ENCODE assay signal across 8 cellular contexts in the genomic region with DNA sequence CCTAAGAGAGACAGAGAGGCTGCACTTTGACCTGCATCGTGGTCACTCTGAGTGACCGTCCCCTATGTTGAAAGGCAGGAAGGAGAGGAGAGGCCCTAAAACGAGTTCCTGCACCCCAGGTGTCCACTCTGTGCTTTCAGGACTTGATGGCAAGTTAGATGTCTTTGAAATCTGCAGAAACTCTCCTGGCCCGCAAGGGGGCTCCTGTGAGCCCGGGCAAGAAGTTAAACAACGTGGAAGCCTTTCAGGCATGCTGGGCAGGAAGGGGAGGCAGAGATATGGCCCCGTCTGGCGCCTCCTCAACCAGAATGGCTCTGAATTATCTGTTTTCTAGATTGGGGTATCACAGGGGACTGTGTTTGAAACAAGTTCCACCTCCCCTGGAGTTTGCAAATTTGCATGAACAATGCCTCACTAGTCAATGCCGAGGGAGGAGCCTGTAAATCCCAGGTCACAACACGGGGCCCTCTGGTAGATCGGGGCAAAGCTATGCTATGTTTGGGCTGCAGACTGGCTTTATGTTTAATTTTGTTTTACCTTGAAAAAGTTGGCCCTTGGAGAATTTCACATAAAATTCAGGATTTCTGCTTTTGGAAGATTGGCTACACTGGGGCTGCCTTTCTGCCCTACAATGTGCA. TPM values are rescaled to one million over a fixed set of nuclear protein-coding genes. Genes with fewer than 3 reads are reported as not detected.
DNase-seq lines count a peak whose midpoint lies in the region; ATAC-seq and TF ChIP-seq lines count a peak whose summit lies in the region.

No MANE protein-coding gene starts in this region.

- H3K4me3 Mint-ChIP-seq in glutamatergic neuron (ENCODE audit: unreplicated experiment): no peak overlapping the region

- H3K4me1 Mint-ChIP-seq in glutamatergic neuron (ENCODE audit: low read depth, unreplicated experiment): peaks cover 3% of the 10 kb centered on the region

- POLR2A ChIA-PET in HEK293T (lab: Yijun Ruan, JAX): no interaction called here

- peak; percentile 31 for DNase-seq in COR-L47 (lab: John Stamatoyannopoulos, UW)
- peak; percentile 75 for DNase-seq in HEK293T (ENCODE audit: extremely low spot score)
- DNase-seq in SKM-1 treated with dmso at 0.1 percent for 144 hours (lab: John Stamatoyannopoulos, UW; ENCODE audit: unreplicated experiment): peak; percentile 4
- DNase-seq in glutamatergic neuron: peak; percentile 50
- no peak for DNase-seq in G401 (ENCODE audit: low spot score)
- no peak for DNase-seq in omental fat pad (ENCODE audit: low spot score)
- no peak for DNase-seq in activated CD8-positive, alpha-beta memory T cell treated with anti-CD3 and anti-CD28 coated beads, Interleukin-2, amount 50 U/mL, for 4 hours

- CTCF ChIA-PET in HEK293T (lab: Yijun Ruan, JAX): no interaction called here

- no peaks in the 10 kb centered on the region for H3K36me3 Mint-ChIP-seq in glutamatergic neuron (ENCODE audit: unreplicated experiment)

- peak; percentile 53 for TF ChIP-seq CTCF in glutamatergic neuron (IDR thresholded peaks at IDR 0.05; ENCODE audit: partially characterized antibody, unreplicated experiment)
- TF ChIP-seq CTCF in omental fat pad (IDR thresholded peaks at IDR 0.05): no peak

- ATAC-seq in GM21360 (IDR thresholded peaks at IDR 0.05; ENCODE audit: unreplicated experiment) (no peak), omental fat pad (ENCODE audit: low FRiP score) (no peak)

- no peak overlapping the region for H3K27ac Mint-ChIP-seq in glutamatergic neuron (ENCODE audit: unreplicated experiment)

- no peaks in the 10 kb centered on the region for H3K27me3 Mint-ChIP-seq in glutamatergic neuron (ENCODE audit: unreplicated experiment)

- no peaks in the 10 kb centered on the region for H3K9me3 Mint-ChIP-seq in glutamatergic neuron (ENCODE audit: unreplicated experiment)

- in situ Hi-C loops in G401 (cut with HindIII; ENCODE audit: low sequenced_read_pairs): no loop called here

TF ChIP-seq in HEK293T, 16 proteins besides CTCF, POLR2A, EP300 and RAD21:
- TF ChIP-seq ELF4 (IDR thresholded peaks at IDR 0.05) (no peak), LEF1 (IDR thresholded peaks at IDR 0.05; ENCODE audit: borderline replicate concordance) (no peak), CTBP1 (IDR thresholded peaks at IDR 0.05; ENCODE audit: borderline replicate concordance) (no peak), TARDBP (IDR thresholded peaks at IDR 0.05) (no peak), SUZ12 (IDR thresholded peaks at IDR 0.05) (no peak), L3MBTL2 (conservative IDR thresholded peaks at IDR 0.05) (no peak), ARNT (IDR thresholded peaks at IDR 0.05) (no peak), ZNF384 (IDR thresholded peaks at IDR 0.05) (no peak), FOXK2 (IDR thresholded peaks at IDR 0.05) (no peak), NFRKB (IDR thresholded peaks at IDR 0.05) (no peak), HDGF (IDR thresholded peaks at IDR 0.05; ENCODE audit: borderline replicate concordance) (no peak), FOXA1 (IDR thresholded peaks at IDR 0.05) (no peak), FOXM1 (IDR thresholded peaks at IDR 0.05; ENCODE audit: borderline replicate concordance) (no peak), SP1 (IDR thresholded peaks at IDR 0.05) (no peak), BHLHE40 (IDR thresholded peaks at IDR 0.05; ENCODE audit: borderline replicate concordance) (no peak)
- TF ChIP-seq, protein P1, sequence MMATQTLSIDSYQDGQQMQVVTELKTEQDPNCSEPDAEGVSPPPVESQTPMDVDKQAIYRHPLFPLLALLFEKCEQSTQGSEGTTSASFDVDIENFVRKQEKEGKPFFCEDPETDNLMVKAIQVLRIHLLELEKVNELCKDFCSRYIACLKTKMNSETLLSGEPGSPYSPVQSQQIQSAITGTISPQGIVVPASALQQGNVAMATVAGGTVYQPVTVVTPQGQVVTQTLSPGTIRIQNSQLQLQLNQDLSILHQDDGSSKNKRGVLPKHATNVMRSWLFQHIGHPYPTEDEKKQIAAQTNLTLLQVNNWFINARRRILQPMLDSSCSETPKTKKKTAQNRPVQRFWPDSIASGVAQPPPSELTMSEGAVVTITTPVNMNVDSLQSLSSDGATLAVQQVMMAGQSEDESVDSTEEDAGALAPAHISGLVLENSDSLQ (IDR thresholded peaks at IDR 0.05): no peak

RNA-seq across cellular contexts. Expression of gene CTXND1, which starts 9.8 kb away (rescaled TPM):
- 0.39 TPM for total RNA-seq in glutamatergic neuron (ENCODE audit: unreplicated experiment)
- not detected in 2 replicates for total RNA-seq in G401 (2014; rRNA removed; shearing (Covaris generic))
- total RNA-seq in omental fat pad: under 1 TPM in 1 of 4 donors, not detected in 3; 0.16 TPM

Comparison
In these comparisons a context has a peak if more than half of its experiments do, and no peak if none do; other contexts are left out.
1. DNase-seq: peak in COR-L47 (single experiment), HEK293T (single experiment), SKM-1 treated with dmso at 0.1 percent for 144 hours (single experiment) and glutamatergic neuron (single experiment); none in G401 (single experiment), omental fat pad (single experiment) and activated CD8-positive, alpha-beta memory T cell treated with anti-CD3 and anti-CD28 coated beads, Interleukin-2, amount 50 U/mL, for 4 hours (single experiment).